ENCODE assay signal across 13 cellular contexts in genomic region chr14:92902726-92903125, GRCh38. TPM values are rescaled to one million over a fixed set of nuclear protein-coding genes. Genes with fewer than 3 reads are reported as not detected.
"Had no signal": no experiment of that assay in that cellular context is flagged by ENCODE, and none has a peak within 500 bp of the region (broad histone marks: within the 10 kb centered on the region; RNA-seq: fewer than 3 reads in every experiment).

No MANE protein-coding gene starts in this region.

- H3K9me3 Mint-ChIP-seq: activated T-helper 17 cell treated with anti-CD3 and anti-CD28 coated beads, Interleukin-2, amount 50 U/mL, for 72 hours had no signal

- DNase-seq: hypothalamus, ovary, T-helper 1 cell, tibial artery, uterus, WERI-Rb-1 had no signal

- H3K27ac ChIP-seq: ovary, skin epidermis, tibial artery, uterus, WERI-Rb-1 had no signal

- H3K4me1 ChIP-seq: tibial artery, uterus had no signal

- H3K4me3 Mint-ChIP-seq: activated T-helper 17 cell treated with anti-CD3 and anti-CD28 coated beads, Interleukin-2, amount 50 U/mL, for 72 hours had no signal

- H3K27ac Mint-ChIP-seq: activated T-helper 17 cell treated with anti-CD3 and anti-CD28 coated beads, Interleukin-2, amount 50 U/mL, for 72 hours had no signal

- H3K36me3 ChIP-seq: ovary, tibial artery, uterus, WERI-Rb-1 had no signal

- H3K9me3 ChIP-seq: ovary, tibial artery, uterus had no signal

- H3K4me3 ChIP-seq: ovary, skin epidermis, tibial artery, uterus had no signal

- H3K27me3 ChIP-seq: ovary, uterus had no signal

- ATAC-seq: esophagus mucosa, left lobe of liver had no signal

RNA-seq across cellular contexts. Expression of gene CHGA, which starts 20.2 kb away (rescaled TPM):
- total RNA-seq: activated CD8-positive, alpha-beta memory T cell treated with anti-CD3 and anti-CD28 coated beads for 36 hours; activated T-helper 17 cell treated with anti-CD3 and anti-CD28 coated beads, Interleukin-2, amount 50 U/mL, for 72 hours; dermis microvascular lymphatic vessel endothelial cell; renal cortical epithelial cell had no signal
